17 cellular contexts compared by ENCODE assay signal in the genomic region with DNA sequence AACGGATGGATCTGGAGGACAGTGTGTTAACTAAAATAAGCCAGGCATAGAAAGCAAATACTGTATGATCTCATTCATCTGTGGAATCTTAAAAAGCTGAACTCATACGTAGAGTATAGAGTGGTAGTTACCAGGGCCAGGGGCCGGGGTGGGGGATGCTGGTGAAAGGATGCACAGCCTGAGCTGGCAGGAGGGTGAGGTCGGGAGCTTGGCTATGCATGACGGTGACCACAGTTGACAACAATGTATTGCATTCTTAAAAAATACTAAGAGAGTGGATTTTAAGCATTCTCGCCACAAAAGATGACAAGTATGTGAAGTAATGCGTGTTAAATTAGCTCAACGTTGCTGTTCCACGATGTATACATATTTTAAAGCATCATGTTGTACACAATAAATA.
DNase-seq lines count a peak whose midpoint lies in the region; ATAC-seq, FAIRE-seq and TF ChIP-seq lines count a peak whose summit lies in the region.
"Had no signal": no experiment of that assay in that cellular context is flagged by ENCODE, and none has a peak within 500 bp of the region (broad histone marks: within the 10 kb centered on the region; RNA-seq: fewer than 3 reads in every experiment).

No MANE protein-coding gene starts in this region.

- no peak overlapping the region for H3K27ac ChIP-seq in heart right ventricle
- H3K27ac ChIP-seq: 22Rv1 had no signal

- H3K9me3 Mint-ChIP-seq in activated CD4-positive, alpha-beta T cell treated with anti-CD3 and anti-CD28 coated beads for 36 hours (ENCODE audit: low read depth) = no peaks in the 10 kb centered on the region
- no peaks in the 10 kb centered on the region for H3K9me3 Mint-ChIP-seq in activated T-helper 2 cell treated with anti-CD3 and anti-CD28 coated beads, Interferon-gamma antibody, Interleukin-2, Interleukin-4, amounts not matched to agents 10 μg/mL and 5 μg/mL and 100 μg/mL, durations not matched to agents 14 hours and 24 hours and 36 hours
- H3K9me3 Mint-ChIP-seq: CD8-positive, alpha-beta T cell had no signal

- H3K27me3 ChIP-seq in heart right ventricle = peaks cover 0 to 29% (median 14%) of the 10 kb centered on the region in 7 donors

- no peak overlapping the region for H3K27ac Mint-ChIP-seq in activated CD4-positive, alpha-beta T cell treated with anti-CD3 and anti-CD28 coated beads for 36 hours
- H3K27ac Mint-ChIP-seq in activated T-helper 2 cell treated with anti-CD3 and anti-CD28 coated beads, Interferon-gamma antibody, Interleukin-2, Interleukin-4, amounts not matched to agents 10 μg/mL and 5 μg/mL and 100 μg/mL, durations not matched to agents 14 hours and 24 hours and 36 hours = no peak overlapping the region
- H3K27ac Mint-ChIP-seq: CD14-positive monocyte; CD8-positive, alpha-beta T cell; HFFc6 had no signal

- intact Hi-C loops in activated CD4-positive, alpha-beta T cell treated with anti-CD3 and anti-CD28 coated beads for 36 hours (cut with DNase I, micrococcal nuclease) = no loop called here
- intact Hi-C loops in cardiac septum (cut with DNase I) (no loop called here), heart right ventricle (cut with DNase I) (no loop called here)
- intact Hi-C loops in activated T-helper 2 cell treated with anti-CD3 and anti-CD28 coated beads, Interferon-gamma antibody, Interleukin-2, Interleukin-4, amounts not matched to agents 10 μg/mL and 5 μg/mL and 100 μg/mL, durations not matched to agents 14 hours and 24 hours and 36 hours (cut with micrococcal nuclease) = no loop called here

- peaks cover 2% of the 10 kb centered on the region for H3K4me1 Mint-ChIP-seq in activated CD4-positive, alpha-beta T cell treated with anti-CD3 and anti-CD28 coated beads for 36 hours
- H3K4me1 Mint-ChIP-seq in activated T-helper 2 cell treated with anti-CD3 and anti-CD28 coated beads, Interferon-gamma antibody, Interleukin-2, Interleukin-4, amounts not matched to agents 10 μg/mL and 5 μg/mL and 100 μg/mL, durations not matched to agents 14 hours and 24 hours and 36 hours (ENCODE audit: low read depth) = no peaks in the 10 kb centered on the region

- 82% methylated on average over 9 of the region's 9 CpGs for WGBS in heart right ventricle, 2 donors

- no peaks in the 10 kb centered on the region for H3K9me3 ChIP-seq in heart right ventricle

- no peak for FAIRE-seq in GM12891 (lab: Jason Lieb, UNC)
- FAIRE-seq: H1 had no signal

- no peak for TF ChIP-seq CTCF in heart right ventricle (IDR thresholded peaks at IDR 0.05)

- no peaks in the 10 kb centered on the region for H3K36me3 Mint-ChIP-seq in activated CD4-positive, alpha-beta T cell treated with anti-CD3 and anti-CD28 coated beads for 36 hours (ENCODE audit: low read depth)
- no peaks in the 10 kb centered on the region for H3K36me3 Mint-ChIP-seq in activated T-helper 2 cell treated with anti-CD3 and anti-CD28 coated beads, Interferon-gamma antibody, Interleukin-2, Interleukin-4, amounts not matched to agents 10 μg/mL and 5 μg/mL and 100 μg/mL, durations not matched to agents 14 hours and 24 hours and 36 hours (ENCODE audit: low read depth)
- H3K36me3 Mint-ChIP-seq: CD14-positive monocyte; CD8-positive, alpha-beta T cell had no signal

- H3K27me3 Mint-ChIP-seq in activated CD4-positive, alpha-beta T cell treated with anti-CD3 and anti-CD28 coated beads for 36 hours = peaks cover 14% of the 10 kb centered on the region
- peaks cover 62% of the 10 kb centered on the region for H3K27me3 Mint-ChIP-seq in activated T-helper 2 cell treated with anti-CD3 and anti-CD28 coated beads, Interferon-gamma antibody, Interleukin-2, Interleukin-4, amounts not matched to agents 10 μg/mL and 5 μg/mL and 100 μg/mL, durations not matched to agents 14 hours and 24 hours and 36 hours (ENCODE audit: low read depth)

- no peaks in the 10 kb centered on the region for H3K4me1 ChIP-seq in heart right ventricle

- peak; percentile 1 for DNase-seq in activated CD4-positive, alpha-beta T cell treated with anti-CD3 and anti-CD28 coated beads for 36 hours
- DNase-seq in activated CD4-positive, alpha-beta T cell treated with anti-CD3 and anti-CD28 coated beads for 4 hours = no peak
- DNase-seq in cardiac septum (ENCODE audit: low spot score) = peak; percentile 44
- DNase-seq in heart right ventricle = no peak
- peak; percentile 20 for DNase-seq in islet precursor cell
- peak; percentile 10 for DNase-seq in stimulated activated CD8-positive, alpha-beta memory T cell treated with anti-CD3 and anti-CD28 coated beads, Interleukin-4, amount 100 ng/mL, for 48 hours
- no peak for DNase-seq in GM12891 (ENCODE audit: insufficient read length, low spot score)
- DNase-seq in activated T-helper 2 cell treated with anti-CD3 and anti-CD28 coated beads, Interferon-gamma antibody, Interleukin-2, Interleukin-4, amounts not matched to agents 10 μg/mL and 5 μg/mL and 100 μg/mL, durations not matched to agents 14 hours and 24 hours and 36 hours (ENCODE audit: low spot score) = no peak
- DNase-seq: COR-L47, DND-41, GDM1, HCEC 1CT, HFFc6 had no signal

- POLR2A ChIA-PET in activated CD4-positive, alpha-beta T cell treated with anti-CD3 and anti-CD28 coated beads for 36 hours (lab: Charles Lee) = no interaction called here

- CTCF ChIA-PET in activated CD4-positive, alpha-beta T cell treated with anti-CD3 and anti-CD28 coated beads for 36 hours (lab: Charles Lee) = no interaction called here

- ATAC-seq in activated CD4-positive, alpha-beta T cell treated with anti-CD3 and anti-CD28 coated beads for 36 hours = no peak
- ATAC-seq in heart right ventricle = no peak
- ATAC-seq: CD8-positive, alpha-beta T cell had no signal

- no peak overlapping the region for H3K4me3 Mint-ChIP-seq in activated CD4-positive, alpha-beta T cell treated with anti-CD3 and anti-CD28 coated beads for 36 hours
- H3K4me3 Mint-ChIP-seq in activated T-helper 2 cell treated with anti-CD3 and anti-CD28 coated beads, Interferon-gamma antibody, Interleukin-2, Interleukin-4, amounts not matched to agents 10 μg/mL and 5 μg/mL and 100 μg/mL, durations not matched to agents 14 hours and 24 hours and 36 hours (ENCODE audit: low read depth) = no peak overlapping the region
- H3K4me3 Mint-ChIP-seq: CD14-positive monocyte; CD8-positive, alpha-beta T cell; HFFc6 had no signal

- no peak for TF ChIP-seq POLR2A in GM12891 (IDR thresholded peaks at IDR 0.05; ENCODE audit: low read depth, low read length)

- H3K4me3 ChIP-seq in heart right ventricle = no peak overlapping the region

- H3K36me3 ChIP-seq in heart right ventricle = no peaks in the 10 kb centered on the region

TF ChIP-seq in GM12891, 5 proteins besides CTCF, POLR2A, EP300 and RAD21:
- no peak for TF ChIP-seq TAF1 (IDR thresholded peaks at IDR 0.05; ENCODE audit: low read depth, low read length)
- TF ChIP-seq POU2F2 (IDR thresholded peaks at IDR 0.05; ENCODE audit: low read depth, low read length) = no peak
- no peak for TF ChIP-seq PAX5 (IDR thresholded peaks at IDR 0.05; ENCODE audit: insufficient read depth, low read length, severe bottlenecking)

Comparison
In these comparisons a context has a peak if more than half of its experiments do, and no peak if none do; other contexts are left out.
1. DNase-seq: peak in activated CD4-positive, alpha-beta T cell treated with anti-CD3 and anti-CD28 coated beads for 36 hours (single experiment), cardiac septum (single experiment), islet precursor cell (single experiment) and stimulated activated CD8-positive, alpha-beta memory T cell treated with anti-CD3 and anti-CD28 coated beads, Interleukin-4, amount 100 ng/mL, for 48 hours (single experiment); none in activated CD4-positive, alpha-beta T cell treated with anti-CD3 and anti-CD28 coated beads for 4 hours (0 of 2), heart right ventricle (0 of 2), GM12891 (single experiment) and activated T-helper 2 cell treated with anti-CD3 and anti-CD28 coated beads, Interferon-gamma antibody, Interleukin-2, Interleukin-4, amounts not matched to agents 10 μg/mL and 5 μg/mL and 100 μg/mL, durations not matched to agents 14 hours and 24 hours and 36 hours (single experiment).